2 cellular contexts compared by ENCODE assay signal in genomic region chr12:55843431-55843830, GRCh38.
TF ChIP-seq lines count a peak whose summit lies in the region.

No MANE protein-coding gene starts in this region.

TF ChIP-seq in HCT116, 20 proteins besides CTCF, POLR2A, EP300 and RAD21:
- no peak for TF ChIP-seq MAX (IDR thresholded peaks at IDR 0.05)
TF ChIP-seq in HCT116: peak in this region for 0.

TF ChIP-seq in K562, 482 proteins besides CTCF, POLR2A, EP300 and RAD21:
- TF ChIP-seq GTF3C2 (IDR thresholded peaks at IDR 0.05; ENCODE audit: borderline replicate concordance, extremely low read depth, insufficient read length) (no peak), PKNOX1 (IDR thresholded peaks at IDR 0.05) (no peak), CBX3 (IDR thresholded peaks at IDR 0.05; ENCODE audit: borderline replicate concordance in 1 of 2, low read length in 2 of 2) (no peak), HDAC3 (IDR thresholded peaks at IDR 0.05; ENCODE audit: borderline replicate concordance, partially characterized antibody) (no peak), TAF15 (IDR thresholded peaks at IDR 0.05; ENCODE audit: low read depth, low read length) (no peak), L3MBTL2 (IDR thresholded peaks at IDR 0.05) (no peak), SMAD1 (IDR thresholded peaks at IDR 0.05; ENCODE audit: low read depth, low read length, partially characterized antibody) (no peak)
- TF ChIP-seq, protein P1, sequence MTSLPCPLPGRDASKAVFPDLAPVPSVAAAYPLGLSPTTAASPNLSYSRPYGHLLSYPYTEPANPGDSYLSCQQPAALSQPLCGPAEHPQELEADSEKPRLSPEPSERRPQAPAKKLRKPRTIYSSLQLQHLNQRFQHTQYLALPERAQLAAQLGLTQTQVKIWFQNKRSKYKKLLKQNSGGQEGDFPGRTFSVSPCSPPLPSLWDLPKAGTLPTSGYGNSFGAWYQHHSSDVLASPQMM (CRISPR knock-in tag; IDR thresholded peaks at IDR 0.05) = no peak
